In genomic region chr6:7431594-7432390, GRCh38 we compare ENCODE assay signal across 1 cellular context.
A peak's percentile ranks its signal among the peaks of the same experiment; 100 is the strongest.
TF ChIP-seq lines count a peak whose summit lies in the region.

No MANE protein-coding gene starts in this region.

TF ChIP-seq in HepG2, 621 proteins besides CTCF, POLR2A, EP300 and RAD21 (continued from another document and continues in another):
- TF ChIP-seq MTERF4 (CRISPR knock-in tag; IDR thresholded peaks at IDR 0.05) (peak; percentile 81), HIVEP1 (CRISPR knock-in tag; IDR thresholded peaks at IDR 0.05) (0 out of 2 replicates have a peak, but pooled peaks have one; percentile 18), ZNF563 (CRISPR knock-in tag; IDR thresholded peaks at IDR 0.05) (0 out of 2 replicates have a peak, but pooled peaks have one; percentile 45), SP2 (CRISPR knock-in tag; IDR thresholded peaks at IDR 0.05) (no peak), TCF12 (IDR thresholded peaks at IDR 0.05) (no peak), TCF12 (CRISPR knock-in tag; IDR thresholded peaks at IDR 0.05) (0 out of 2 replicates have a peak, but pooled peaks have one; percentile 72), HNF4A (CRISPR knock-in tag; IDR thresholded peaks at IDR 0.05) (peak; percentile 14; the same call in 1 of the 2 replicates), ZNF607 (CRISPR knock-in tag; IDR thresholded peaks at IDR 0.05; ENCODE audit: borderline replicate concordance) (no peak), ZNF34 (CRISPR knock-in tag; IDR thresholded peaks at IDR 0.05; ENCODE audit: borderline replicate concordance) (0 out of 2 replicates have a peak, but pooled peaks have one; percentile 57), RARA (CRISPR knock-in tag; IDR thresholded peaks at IDR 0.05) (0 out of 2 replicates have a peak, but pooled peaks have one; percentile 5), GFI1 (CRISPR knock-in tag; IDR thresholded peaks at IDR 0.05; ENCODE audit: borderline replicate concordance) (no peak), ARNT2 (CRISPR knock-in tag; IDR thresholded peaks at IDR 0.05; ENCODE audit: low read depth) (0 out of 2 replicates have a peak, but pooled peaks have one; percentile 55), HDAC1 (CRISPR knock-in tag; IDR thresholded peaks at IDR 0.05) (peak; percentile 45; the same call in 1 of the 2 replicates), ZMYM4 (CRISPR knock-in tag; IDR thresholded peaks at IDR 0.05) (peak; percentile 41; the same call in 1 of the 2 replicates), ZNF264 (CRISPR knock-in tag; IDR thresholded peaks at IDR 0.05) (0 out of 2 replicates have a peak, but pooled peaks have one; percentile 7), PAWR (CRISPR knock-in tag; IDR thresholded peaks at IDR 0.05; ENCODE audit: borderline replicate concordance) (peak; percentile 21; the same call in 1 of the 2 replicates), HNRNPLL (IDR thresholded peaks at IDR 0.05; ENCODE audit: low read depth, low read length, poor library complexity, severe bottlenecking) (peak; percentile 33), SPEN (CRISPR knock-in tag; IDR thresholded peaks at IDR 0.05; ENCODE audit: low read depth) (peak; percentile 31; the same call in 1 of the 2 replicates), ZSCAN29 (CRISPR knock-in tag; conservative IDR thresholded peaks at IDR 0.05) (0 out of 2 replicates have a peak, but pooled peaks have one; percentile 13), SSRP1 (CRISPR knock-in tag; IDR thresholded peaks at IDR 0.05) (0 out of 2 replicates have a peak, but pooled peaks have one; percentile 53), FOSL2 (CRISPR knock-in tag; IDR thresholded peaks at IDR 0.05) (peak; percentile 36; the same call in 1 of the 2 replicates), ZNF543 (CRISPR knock-in tag; IDR thresholded peaks at IDR 0.05) (0 out of 2 replicates have a peak, but pooled peaks have one; percentile 17), ETV6 (CRISPR knock-in tag; conservative IDR thresholded peaks at IDR 0.05) (no peak), ZNF800 (CRISPR knock-in tag; IDR thresholded peaks at IDR 0.05) (peak; percentile 62; the same call in 1 of the 2 replicates), XRCC5 (optimal IDR thresholded peaks at IDR 0.05; ENCODE audit: low read length) (peak; percentile 62), ZNF646 (CRISPR knock-in tag; IDR thresholded peaks at IDR 0.05) (0 out of 2 replicates have a peak, but pooled peaks have one; percentile 57), BRCA1 (CRISPR knock-in tag; IDR thresholded peaks at IDR 0.05) (no peak), BCLAF1 (IDR thresholded peaks at IDR 0.05) (no peak), NFKB2 (CRISPR knock-in tag; IDR thresholded peaks at IDR 0.05; ENCODE audit: borderline replicate concordance) (peak; percentile 69; the same call in 1 of the 2 replicates), AHDC1 (CRISPR knock-in tag; IDR thresholded peaks at IDR 0.05; ENCODE audit: borderline replicate concordance) (no peak), ZNF615 (CRISPR knock-in tag; IDR thresholded peaks at IDR 0.05; ENCODE audit: borderline replicate concordance) (no peak), ZBTB39 (CRISPR knock-in tag; IDR thresholded peaks at IDR 0.05) (no peak), SETDB1 (CRISPR knock-in tag; IDR thresholded peaks at IDR 0.05; ENCODE audit: borderline replicate concordance) (0 out of 2 replicates have a peak, but pooled peaks have one; percentile 9), KDM4B (CRISPR knock-in tag; IDR thresholded peaks at IDR 0.05) (0 out of 2 replicates have a peak, but pooled peaks have one; percentile 11), E2F2 (CRISPR knock-in tag; IDR thresholded peaks at IDR 0.05; ENCODE audit: borderline replicate concordance) (no peak), RCOR2 (CRISPR knock-in tag; IDR thresholded peaks at IDR 0.05) (0 out of 2 replicates have a peak, but pooled peaks have one; percentile 20), CBFB (CRISPR knock-in tag; IDR thresholded peaks at IDR 0.05) (peak; percentile 31; the same call in 1 of the 2 replicates)
